Comparison of ENCODE assay signal across 8 cellular contexts in the genomic region with DNA sequence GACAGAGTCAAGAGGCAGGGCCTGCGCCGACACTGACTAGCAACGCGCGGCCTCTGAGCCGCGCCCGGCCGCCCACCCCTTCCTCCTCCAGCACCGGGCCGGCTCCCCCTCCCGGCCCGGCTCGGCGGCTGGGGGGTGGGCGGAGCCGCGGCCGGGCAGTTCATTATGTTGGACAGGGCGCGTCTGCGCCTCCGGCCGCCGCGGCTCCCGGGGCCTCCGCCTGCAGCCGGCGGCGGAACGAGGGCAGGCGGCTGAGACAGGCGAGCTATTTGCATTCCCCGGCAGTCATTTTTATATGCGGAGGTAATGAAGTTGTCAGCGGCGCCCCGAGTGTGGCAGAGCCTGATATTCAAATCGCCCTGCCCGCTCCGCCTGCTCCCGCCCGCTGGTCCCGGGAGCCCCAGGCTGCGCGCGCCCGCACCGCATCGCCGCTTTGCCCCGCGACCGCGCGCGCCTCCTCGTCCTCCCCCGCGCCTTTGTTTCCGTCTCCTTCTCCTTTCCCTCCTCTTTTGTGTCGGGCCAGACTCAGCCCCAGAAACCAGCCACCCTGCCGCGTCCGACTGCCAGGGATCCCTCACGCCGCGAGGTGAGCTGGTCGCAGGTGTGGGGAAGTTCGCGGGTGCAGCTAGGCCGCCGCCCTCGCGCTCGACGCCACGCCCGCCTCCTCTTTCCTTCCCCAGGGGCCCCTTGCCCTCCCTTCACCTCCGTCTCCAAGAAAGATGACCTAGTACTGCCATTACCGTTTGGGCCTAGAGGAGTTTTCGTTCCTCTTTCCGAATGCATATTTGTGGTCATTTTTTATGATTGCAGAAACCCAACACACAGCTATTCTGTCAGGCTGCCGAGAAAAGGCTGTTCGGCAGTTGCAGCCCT.
DNase-seq lines count a peak whose midpoint lies in the region; ATAC-seq and TF ChIP-seq lines count a peak whose summit lies in the region.

No MANE protein-coding gene starts in this region.

- peaks cover 54% of the 10 kb centered on the region for H3K27me3 ChIP-seq in ACC112 (ENCODE audit: insufficient read depth, low read length)

- no peaks in the 10 kb centered on the region for H3K79me2 ChIP-seq in ACC112 (ENCODE audit: control insufficient read depth, insufficient read depth, low read length, unreplicated experiment)

- ATAC-seq in HG02763 (IDR thresholded peaks at IDR 0.05; ENCODE audit: unreplicated experiment) (peak; percentile 82), left lobe of liver (peak; percentile 91)

- peak overlapping the region; percentile 82 for H3K27ac Mint-ChIP-seq in T-helper 2 cell treated with Interferon-gamma antibody and Interleukin-4, amounts not matched to agents 5 μg/mL and 100 μg/mL, for 36 hours

- peaks cover 51% of the 10 kb centered on the region for H3K27me3 Mint-ChIP-seq in T-helper 2 cell treated with Interferon-gamma antibody and Interleukin-4, amounts not matched to agents 5 μg/mL and 100 μg/mL, for 36 hours (ENCODE audit: low read depth)

- no peaks in the 10 kb centered on the region for H3K9me3 Mint-ChIP-seq in T-helper 2 cell treated with Interferon-gamma antibody and Interleukin-4, amounts not matched to agents 5 μg/mL and 100 μg/mL, for 36 hours

- peak; percentile 49 for TF ChIP-seq POLR2A in GM15510 (IDR thresholded peaks at IDR 0.05; ENCODE audit: borderline replicate concordance, extremely low read depth, insufficient read length)

- H3K27ac ChIP-seq in ACC112 (ENCODE audit: low read depth, low read length) (no peak overlapping the region), cingulate gyrus (ENCODE audit: low read depth, low read length) (peak overlapping the region; percentile 69)

- H3K36me3 Mint-ChIP-seq in T-helper 2 cell treated with Interferon-gamma antibody and Interleukin-4, amounts not matched to agents 5 μg/mL and 100 μg/mL, for 36 hours (ENCODE audit: low read depth): no peaks in the 10 kb centered on the region

- peaks cover 10% of the 10 kb centered on the region for H3K4me1 Mint-ChIP-seq in T-helper 2 cell treated with Interferon-gamma antibody and Interleukin-4, amounts not matched to agents 5 μg/mL and 100 μg/mL, for 36 hours (ENCODE audit: low read depth)

- H2AFZ ChIP-seq in ACC112 (ENCODE audit: low read length, unreplicated experiment): peak overlapping the region; percentile 82

- DNase-seq in NCI-H1092 treated with DMSO at 0.1 percent for 48 hours (lab: John Stamatoyannopoulos, UW) (peak; percentile 71), left lobe of liver (ENCODE audit: low spot score) (peak; percentile 51)
- peak; percentile 58 for DNase-seq in T-helper 2 cell treated with Interferon-gamma antibody and Interleukin-4, amounts not matched to agents 5 μg/mL and 100 μg/mL, for 36 hours (ENCODE audit: low spot score)
- DNase-seq in stimulated activated CD4-positive, alpha-beta T cell treated with anti-CD3 and anti-CD28 coated beads, Interleukin-1b, Interleukin-23, amount 100 ng/mL, for 48 hours: peak; percentile 25

- H3K36me3 ChIP-seq in ACC112 (ENCODE audit: insufficient read depth, low read length): no peaks in the 10 kb centered on the region

- H3K4me3 Mint-ChIP-seq in T-helper 2 cell treated with Interferon-gamma antibody and Interleukin-4, amounts not matched to agents 5 μg/mL and 100 μg/mL, for 36 hours: peak overlapping the region; percentile 93

- no peaks in the 10 kb centered on the region for H3K4me1 ChIP-seq in ACC112 (ENCODE audit: control insufficient read depth, insufficient read depth, low read length, unreplicated experiment)

- peak overlapping the region; percentile 83 for H3K4me3 ChIP-seq in ACC112 (ENCODE audit: low read depth, low read length)
